9 cellular contexts compared by ENCODE assay signal in the genomic region with DNA sequence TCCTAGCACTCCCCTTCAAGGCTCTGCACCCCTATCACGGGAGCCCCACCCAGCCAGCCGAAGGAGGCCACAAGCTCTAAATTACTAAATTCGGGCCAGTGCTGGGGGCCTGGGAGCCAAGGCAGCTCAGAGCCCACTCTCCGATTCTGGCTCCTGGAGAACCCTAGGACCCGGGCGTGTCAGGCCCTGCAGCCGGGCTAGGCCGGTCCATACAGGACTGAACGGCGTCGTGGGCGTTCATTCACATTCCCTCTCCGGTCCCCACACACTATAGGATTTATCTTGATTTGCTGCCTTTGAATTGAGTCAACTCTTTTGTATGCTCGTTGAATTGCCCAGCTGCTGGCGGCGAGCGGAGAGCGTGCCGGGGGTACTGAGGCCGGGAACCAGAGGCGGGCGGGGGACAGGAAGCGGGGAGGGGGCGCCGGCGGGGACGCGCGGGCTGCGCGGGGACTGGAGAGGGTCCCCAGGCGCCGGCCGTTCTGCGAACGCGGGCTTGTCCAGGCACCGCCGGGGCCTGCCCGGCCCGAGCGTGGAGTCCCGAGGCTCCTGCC. TPM values are rescaled to one million over a fixed set of nuclear protein-coding genes. Genes with fewer than 3 reads are reported as not detected.
DNase-seq lines count a peak whose midpoint lies in the region; ATAC-seq and TF ChIP-seq lines count a peak whose summit lies in the region.
"Had no signal": no experiment of that assay in that cellular context is flagged by ENCODE, and none has a peak within 500 bp of the region (broad histone marks: within the 10 kb centered on the region; RNA-seq: fewer than 3 reads in every experiment).

No MANE protein-coding gene starts in this region.

- H3K4me1 ChIP-seq in Panc1 (ENCODE audit: control insufficient read depth, insufficient read depth, low read length) = peaks cover 25% of the 10 kb centered on the region
- peaks cover 0 to 61% of the 10 kb centered on the region in 2 donors for H3K4me1 ChIP-seq in right atrium auricular region

- H3K4me3 ChIP-seq in Panc1 (ENCODE audit: low read depth in 2 of 2, low read length in 2 of 2) (peak overlapping the region; percentile 70 to 81), right atrium auricular region (peak overlapping the region in 1 of 2 donors; percentile 63), skeletal muscle cell (ENCODE audit: low read depth, low read length) (peak overlapping the region; percentile 6)

- CTCF ChIA-PET in Panc1 (lab: Charles Lee) = no interaction called here

- no peak for TF ChIP-seq CTCF in Panc1 (IDR thresholded peaks at IDR 0.05)
- TF ChIP-seq CTCF in right atrium auricular region (IDR thresholded peaks at IDR 0.05) = no peak

- H3K9me3 ChIP-seq in Panc1 (ENCODE audit: control insufficient read depth, insufficient read depth, low read depth, low read length) = no peaks in the 10 kb centered on the region
- no peaks in the 10 kb centered on the region for H3K9me3 ChIP-seq in right atrium auricular region

- H3K27ac ChIP-seq in Panc1 (ENCODE audit: low read length) (peak overlapping the region; percentile 94), right atrium auricular region (peak overlapping the region; percentile 73 to 81)
- H3K27ac ChIP-seq: RWPE1 had no signal

- H3K36me3 ChIP-seq in Panc1 (ENCODE audit: control insufficient read depth, insufficient read depth, low read length) (no peaks in the 10 kb centered on the region), right atrium auricular region (no peaks in the 10 kb centered on the region)

- peak; percentile 19 for DNase-seq in NCI-H510A treated with DMSO at 0.1 percent for 48 hours (lab: John Stamatoyannopoulos, UW)
- DNase-seq in NCI-H510A (lab: John Stamatoyannopoulos, UW) = no peak
- DNase-seq in Panc1 (ENCODE audit: low read depth, low spot score) = no peak
- DNase-seq in right atrium auricular region (ENCODE audit: low spot score) = no peak
- no peak for DNase-seq in skeletal muscle cell (ENCODE audit: low read depth)
- no peak for DNase-seq in kidney tubule cell (ENCODE audit: low spot score)
- no peak for DNase-seq in LoVo (ENCODE audit: low spot score)

- intact Hi-C loops in Panc1 (cut with micrococcal nuclease; ENCODE audit: unreplicated experiment) = loop anchor here (10.0 kb wide), 1 partner anchor 86 kb away; no protein-coding TSS in a partner anchor

- no TSS peak for BruUV-seq in Panc1 (replicated peaks; lab: Mats Ljungman, UMichigan)

- ATAC-seq in Panc1 = peak; percentile 6
- no peak for ATAC-seq in HG03457 (IDR thresholded peaks at IDR 0.05; ENCODE audit: unreplicated experiment)

- no peaks in the 10 kb centered on the region for H3K27me3 ChIP-seq in Panc1 (ENCODE audit: control insufficient read depth, insufficient read depth, low read length)
- peaks cover 0 to 5% of the 10 kb centered on the region in 2 donors for H3K27me3 ChIP-seq in right atrium auricular region

- POLR2A ChIA-PET in Panc1 (lab: Charles Lee) = interaction anchor here (0.6 to 1.1 kb wide), 2 partner anchors 38 to 884 kb away, joined by 3 read pairs; no protein-coding TSS in a partner anchor

- in situ Hi-C loops in Panc1 (cut with HindIII; ENCODE audit: low pct_unique_long_range_greater_than_20kb, low sequenced_read_pairs) = no loop called here

RNA-seq across cellular contexts. Expression of a gene that starts 1.1 kb away (rescaled TPM):
- total RNA-seq in Panc1 (2021; ENCODE audit: unreplicated experiment) = 39.0 TPM
- 71.7 TPM for polyA plus RNA-seq in Panc1 (2012; ENCODE audit: insufficient read length)
- 10 to 100 TPM in 1 of 2 donors, 1 to 10 TPM in 1; 6.5 to 15.3 TPM for total RNA-seq in right atrium auricular region
